In the genomic region with DNA sequence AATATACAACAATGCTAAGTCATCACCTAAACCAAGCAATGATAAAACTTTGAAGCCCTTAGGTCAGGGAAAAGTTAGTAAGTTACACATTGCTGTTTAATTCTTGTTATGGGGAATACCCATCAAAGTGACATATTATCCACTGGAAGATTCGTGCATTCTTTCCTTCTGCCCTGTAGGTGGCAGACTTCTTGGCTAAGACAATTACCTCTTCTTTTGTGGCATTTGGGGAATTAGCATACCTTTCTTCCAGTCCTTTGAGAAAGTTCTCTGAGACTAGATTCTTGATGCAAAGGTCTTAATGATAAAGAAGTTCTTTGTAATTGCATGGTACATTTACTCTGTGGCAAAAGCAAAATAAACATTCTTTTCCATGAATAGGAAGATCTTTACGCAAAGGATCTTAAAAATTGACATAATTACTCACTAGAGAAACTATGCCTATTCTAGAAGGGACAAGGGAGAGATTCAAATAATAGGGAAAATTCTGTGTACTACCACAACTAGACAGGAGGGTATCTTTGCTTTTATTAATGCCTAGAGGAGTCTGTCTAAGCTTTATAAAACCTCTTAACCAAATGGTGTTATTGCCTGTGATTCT, we compare ENCODE assay signal across 7 cellular contexts.
DNase-seq lines count a peak whose midpoint lies in the region; ATAC-seq and TF ChIP-seq lines count a peak whose summit lies in the region.

No MANE protein-coding gene starts in this region.

- H3K27ac ChIP-seq in OCI-LY1 (ENCODE audit: low read depth, low read length, poor library complexity, severe bottlenecking) (no peak overlapping the region), caudate nucleus (ENCODE audit: low read depth, low read length) (no peak overlapping the region)

- CTCF ChIA-PET in activated CD4-positive, alpha-beta memory T cell treated with anti-CD3 and anti-CD28 coated beads, Interleukin-2, amount 10 ng/mL, durations not matched to agents 7 days and 5 days (lab: Charles Lee) = no interaction called here

- H3K4me1 ChIP-seq in OCI-LY1 (ENCODE audit: insufficient read depth, low read length, severe bottlenecking) = no peaks in the 10 kb centered on the region

- no peaks in the 10 kb centered on the region for H3K79me2 ChIP-seq in OCI-LY1 (ENCODE audit: insufficient read depth, low read length)

- 0 out of 2 replicates have a peak, but pooled peaks cover 5% of the 10 kb centered on the region for H4K20me1 ChIP-seq in OCI-LY1 (ENCODE audit: insufficient read depth, low read length)

- no peaks in the 10 kb centered on the region for H3K4me1 Mint-ChIP-seq in activated CD4-positive, alpha-beta memory T cell treated with anti-CD3 and anti-CD28 coated beads, Interleukin-2, amount 10 ng/mL, durations not matched to agents 7 days and 5 days

- no peak overlapping the region for H2AFZ ChIP-seq in OCI-LY1 (ENCODE audit: low read length)

- no peaks in the 10 kb centered on the region for H3K9me3 ChIP-seq in OCI-LY1 (ENCODE audit: low read length)

- no peak overlapping the region for H3K27ac Mint-ChIP-seq in activated CD4-positive, alpha-beta memory T cell treated with anti-CD3 and anti-CD28 coated beads, Interleukin-2, amount 10 ng/mL, durations not matched to agents 7 days and 5 days

- H3K4me3 ChIP-seq in OCI-LY1 (ENCODE audit: low read depth, low read length, poor library complexity, severe bottlenecking) = no peak overlapping the region

- H3K9ac ChIP-seq in OCI-LY1 (ENCODE audit: low read length) = no peak overlapping the region

- peak; percentile 78 for ATAC-seq in GM18520 (IDR thresholded peaks at IDR 0.05; ENCODE audit: unreplicated experiment)
- peak; percentile 71 for ATAC-seq in HG02623 (IDR thresholded peaks at IDR 0.05; ENCODE audit: unreplicated experiment)

- no peak overlapping the region for H3K4me3 Mint-ChIP-seq in activated CD4-positive, alpha-beta memory T cell treated with anti-CD3 and anti-CD28 coated beads, Interleukin-2, amount 10 ng/mL, durations not matched to agents 7 days and 5 days

- H3F3A ChIP-seq in OCI-LY1 (ENCODE audit: insufficient read depth, low read length) = no peaks in the 10 kb centered on the region

- TF ChIP-seq CTCF in OCI-LY1 (IDR thresholded peaks at IDR 0.05; ENCODE audit: low read length) = peak; percentile 91

- H3K36me3 Mint-ChIP-seq in activated CD4-positive, alpha-beta memory T cell treated with anti-CD3 and anti-CD28 coated beads, Interleukin-2, amount 10 ng/mL, durations not matched to agents 7 days and 5 days (ENCODE audit: low read depth) = no peaks in the 10 kb centered on the region

- H3K4me2 ChIP-seq in OCI-LY1 (ENCODE audit: low read length) = no peak overlapping the region

- H3K27me3 Mint-ChIP-seq in activated CD4-positive, alpha-beta memory T cell treated with anti-CD3 and anti-CD28 coated beads, Interleukin-2, amount 10 ng/mL, durations not matched to agents 7 days and 5 days = peaks cover 4% of the 10 kb centered on the region

- DNase-seq in iPS DF 4.7 (ENCODE audit: extremely low read depth, low spot score) (peak; percentile 49), NCI-H446 treated with DMSO at 0.1 percent for 48 hours (lab: John Stamatoyannopoulos, UW) (no peak), caudate nucleus (lab: John Stamatoyannopoulos, UW) (no peak)
- DNase-seq in activated CD4-positive, alpha-beta memory T cell treated with anti-CD3 and anti-CD28 coated beads, Interleukin-2, amount 10 ng/mL, durations not matched to agents 7 days and 5 days = no peak

- H3K27me3 ChIP-seq in OCI-LY1 (ENCODE audit: insufficient read depth, low read length) = no peaks in the 10 kb centered on the region

- H3K9me3 Mint-ChIP-seq in activated CD4-positive, alpha-beta memory T cell treated with anti-CD3 and anti-CD28 coated beads, Interleukin-2, amount 10 ng/mL, durations not matched to agents 7 days and 5 days = no peaks in the 10 kb centered on the region

- POLR2A ChIA-PET in activated CD4-positive, alpha-beta memory T cell treated with anti-CD3 and anti-CD28 coated beads, Interleukin-2, amount 10 ng/mL, durations not matched to agents 7 days and 5 days (lab: Charles Lee) = no interaction called here

- H3K9me2 ChIP-seq in OCI-LY1 (ENCODE audit: low read depth, low read length) = no peaks in the 10 kb centered on the region

- no peaks in the 10 kb centered on the region for H3K36me3 ChIP-seq in OCI-LY1 (ENCODE audit: insufficient read depth, low read length)
